15 cellular contexts compared by ENCODE assay signal in genomic region chr10:103636996-103637395, GRCh38.
DNase-seq lines count a peak whose midpoint lies in the region; ATAC-seq and TF ChIP-seq lines count a peak whose summit lies in the region.
"Had no signal": no experiment of that assay in that cellular context is flagged by ENCODE, and none has a peak within 500 bp of the region (broad histone marks: within the 10 kb centered on the region; RNA-seq: fewer than 3 reads in every experiment).

No MANE protein-coding gene starts in this region.

- peaks cover 49% of the 10 kb centered on the region for H3K36me3 Mint-ChIP-seq in HFFc6 (ENCODE audit: low read depth)
- no peaks in the 10 kb centered on the region for H3K36me3 Mint-ChIP-seq in activated CD8-positive, alpha-beta T cell treated with anti-CD3 and anti-CD28 coated beads, Interleukin-2, amount 10 ng/mL, durations not matched to agents 7 days and 5 days (ENCODE audit: low read depth)
- H3K36me3 Mint-ChIP-seq: activated CD4-positive, alpha-beta memory T cell treated with anti-CD3 and anti-CD28 coated beads for 36 hours had no signal

- POLR2A ChIA-PET in activated CD8-positive, alpha-beta T cell treated with anti-CD3 and anti-CD28 coated beads, Interleukin-2, amount 10 ng/mL, durations not matched to agents 7 days and 5 days (lab: Charles Lee), result no interaction called here

- CTCF ChIA-PET in activated CD8-positive, alpha-beta T cell treated with anti-CD3 and anti-CD28 coated beads, Interleukin-2, amount 10 ng/mL, durations not matched to agents 7 days and 5 days (lab: Charles Lee), result interaction anchor here (3.5 kb wide), 1 partner anchor 49 kb away, joined by 9 read pairs; no protein-coding TSS in a partner anchor

- peaks cover 2% of the 10 kb centered on the region for H3K27me3 Mint-ChIP-seq in HFFc6 (ENCODE audit: insufficient read depth)
- no peaks in the 10 kb centered on the region for H3K27me3 Mint-ChIP-seq in activated CD8-positive, alpha-beta T cell treated with anti-CD3 and anti-CD28 coated beads, Interleukin-2, amount 10 ng/mL, durations not matched to agents 7 days and 5 days (ENCODE audit: low read depth)
- H3K27me3 Mint-ChIP-seq: activated CD4-positive, alpha-beta memory T cell treated with anti-CD3 and anti-CD28 coated beads for 36 hours had no signal

- peaks cover 71% of the 10 kb centered on the region for H3K4me1 Mint-ChIP-seq in HFFc6 (ENCODE audit: low read depth)
- peaks cover 13% of the 10 kb centered on the region for H3K4me1 Mint-ChIP-seq in activated CD8-positive, alpha-beta T cell treated with anti-CD3 and anti-CD28 coated beads, Interleukin-2, amount 10 ng/mL, durations not matched to agents 7 days and 5 days (ENCODE audit: low read depth)

- in situ Hi-C loops in KBM-7 (cut with MboI; ENCODE audit: low pct_unique_long_range_greater_than_20kb, low sequenced_read_pairs), result no loop called here

- ATAC-seq in HG03571 (IDR thresholded peaks at IDR 0.05; ENCODE audit: unreplicated experiment) (no peak), HG02678 (IDR thresholded peaks at IDR 0.05; ENCODE audit: unreplicated experiment) (no peak)
- ATAC-seq in activated CD8-positive, alpha-beta T cell treated with anti-CD3 and anti-CD28 coated beads, Interleukin-2, amount 10 ng/mL, durations not matched to agents 7 days and 5 days, result no peak
- ATAC-seq: HCT116 had no signal

- peak overlapping the region; percentile 79 for H3K27ac ChIP-seq in substantia nigra (ENCODE audit: low read depth, low read length, poor library complexity, severe bottlenecking)
- H3K27ac ChIP-seq: C4-2B had no signal

- peak; percentile 24 for DNase-seq in HFFc6
- peak; percentile 61 for DNase-seq in cerebellum (ENCODE audit: low spot score)
- DNase-seq in medulla oblongata (ENCODE audit: extremely low spot score), result peak; percentile 51
- peak in 8 of 49 donors; percentile 15 to 51 (median 22) for DNase-seq in substantia nigra (lab: John Stamatoyannopoulos, UW)
- DNase-seq in KBM-7, result no peak
- DNase-seq in activated CD8-positive, alpha-beta T cell treated with anti-CD3 and anti-CD28 coated beads, Interleukin-2, amount 10 ng/mL, durations not matched to agents 7 days and 5 days, result no peak
- DNase-seq: activated CD4-positive, alpha-beta memory T cell treated with anti-CD3 and anti-CD28 coated beads for 36 hours; activated effector memory CD4-positive, alpha-beta T cell treated with anti-CD3 and anti-CD28 coated beads, Interleukin-2, amount 50 U/mL, for 16 hours; NCI-H1105; NCI-H446; T1000 had no signal

- H3K27ac Mint-ChIP-seq in HFFc6, result peak overlapping the region; percentile 92
- no peak overlapping the region for H3K27ac Mint-ChIP-seq in activated CD8-positive, alpha-beta T cell treated with anti-CD3 and anti-CD28 coated beads, Interleukin-2, amount 10 ng/mL, durations not matched to agents 7 days and 5 days
- H3K27ac Mint-ChIP-seq: activated CD4-positive, alpha-beta memory T cell treated with anti-CD3 and anti-CD28 coated beads for 36 hours had no signal

- H3K4me3 Mint-ChIP-seq in HFFc6, result peak overlapping the region; percentile 78
- no peak overlapping the region for H3K4me3 Mint-ChIP-seq in activated CD8-positive, alpha-beta T cell treated with anti-CD3 and anti-CD28 coated beads, Interleukin-2, amount 10 ng/mL, durations not matched to agents 7 days and 5 days
- H3K4me3 Mint-ChIP-seq: activated CD4-positive, alpha-beta memory T cell treated with anti-CD3 and anti-CD28 coated beads for 36 hours had no signal

- TF ChIP-seq CTCF in HFFc6 (IDR thresholded peaks at IDR 0.05), result no peak

- H3K9me3 Mint-ChIP-seq in HFFc6, result no peaks in the 10 kb centered on the region
- no peaks in the 10 kb centered on the region for H3K9me3 Mint-ChIP-seq in activated CD8-positive, alpha-beta T cell treated with anti-CD3 and anti-CD28 coated beads, Interleukin-2, amount 10 ng/mL, durations not matched to agents 7 days and 5 days (ENCODE audit: insufficient read depth)
- H3K9me3 Mint-ChIP-seq: activated CD4-positive, alpha-beta memory T cell treated with anti-CD3 and anti-CD28 coated beads for 36 hours had no signal

Comparison
In these comparisons a context has a peak if more than half of its experiments do, and no peak if none do; other contexts are left out.
1. DNase-seq: peak in HFFc6 (single experiment), cerebellum (single experiment) and medulla oblongata (single experiment); none in KBM-7 (single experiment) and activated CD8-positive, alpha-beta T cell treated with anti-CD3 and anti-CD28 coated beads, Interleukin-2, amount 10 ng/mL, durations not matched to agents 7 days and 5 days (single experiment).